15 cellular contexts compared by ENCODE assay signal in the genomic region with DNA sequence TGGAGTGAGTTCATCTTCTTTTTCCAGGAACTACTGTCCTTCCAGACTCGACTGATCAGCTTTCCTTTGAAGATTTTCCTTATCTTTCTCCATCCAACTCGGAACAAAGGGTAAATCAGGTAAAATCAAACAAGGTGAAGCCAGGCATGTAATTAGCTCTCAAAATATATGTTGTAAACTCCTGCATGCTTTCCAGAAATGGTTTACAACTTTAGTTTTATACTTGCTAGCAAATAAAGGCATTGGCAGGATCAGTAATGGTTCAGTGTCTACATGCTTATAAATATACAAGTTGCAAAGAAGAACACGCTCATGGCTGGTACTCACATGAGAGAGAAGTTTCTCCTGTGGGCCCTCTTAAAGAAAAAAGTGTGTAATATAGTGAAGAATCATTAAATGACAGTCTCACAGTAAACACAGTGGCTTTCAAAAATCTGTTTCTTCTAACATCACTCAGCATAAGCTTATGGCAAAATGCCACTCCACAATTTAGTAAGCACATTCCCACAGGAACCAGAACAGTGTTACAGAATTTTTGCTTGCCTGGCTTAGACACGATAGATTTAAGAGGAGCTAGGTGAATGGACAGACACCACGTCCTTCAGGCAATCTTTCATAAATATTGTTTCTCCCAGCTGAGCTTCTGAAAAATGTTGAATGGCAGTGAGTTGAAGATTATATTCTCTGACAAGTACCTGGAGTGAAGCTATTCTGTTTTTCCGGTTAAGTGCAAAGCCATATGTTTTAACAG.
"Had no signal": no experiment of that assay in that cellular context is flagged by ENCODE, and none has a peak within 500 bp of the region (broad histone marks: within the 10 kb centered on the region; RNA-seq: fewer than 3 reads in every experiment).

No MANE protein-coding gene starts in this region.

- H3K36me3 ChIP-seq: brain microvascular endothelial cell had no signal

- H3K4me3 ChIP-seq: psoas muscle, testis had no signal

- DNase-seq: activated CD4-positive, alpha-beta memory T cell treated with anti-CD3 and anti-CD28 coated beads for 36 hours; activated CD4-positive, CD25-positive, alpha-beta regulatory T cell treated with anti-CD3 and anti-CD28 coated beads, Interleukin-2, amount 50 U/mL, for 72 hours; activated effector memory CD4-positive, alpha-beta T cell treated with anti-CD3 and anti-CD28 coated beads, Interleukin-2, amount 50 U/mL, for 16 hours; activated T-cell treated with anti-CD3 and anti-CD28 coated beads, Interleukin-2, amount 50 U/mL, for 4 hours; brain microvascular endothelial cell; dermis blood vessel endothelial cell; erythroblast; foreskin melanocyte; head of caudate nucleus; nephron progenitor cell; psoas muscle; stimulated activated CD4-positive, alpha-beta T cell treated with anti-CD3 and anti-CD28 coated beads, Interleukin-4, amount 100 ng/mL, for 1 hour; stimulated activated CD8-positive, alpha-beta memory T cell treated with anti-CD3 and anti-CD28 coated beads, Interleukin-4, amount 100 ng/mL, for 48 hours; testis had no signal

- H3K27ac ChIP-seq: brain microvascular endothelial cell, psoas muscle, testis had no signal

- H3K27me3 ChIP-seq: brain microvascular endothelial cell, testis had no signal

- H3K4me1 ChIP-seq: psoas muscle, testis had no signal

- H3K9me3 ChIP-seq: psoas muscle, testis had no signal

- ATAC-seq: activated naive CD4-positive, alpha-beta T cell treated with anti-CD3 and anti-CD28 coated beads, Interleukin-2, amount 50 U/mL, for 72 hours; activated T-cell treated with anti-CD3 and anti-CD28 coated beads, Interleukin-2, amount 50 U/mL, for 4 hours; psoas muscle had no signal
